Comparison of ENCODE assay signal across 8 cellular contexts in the genomic region with DNA sequence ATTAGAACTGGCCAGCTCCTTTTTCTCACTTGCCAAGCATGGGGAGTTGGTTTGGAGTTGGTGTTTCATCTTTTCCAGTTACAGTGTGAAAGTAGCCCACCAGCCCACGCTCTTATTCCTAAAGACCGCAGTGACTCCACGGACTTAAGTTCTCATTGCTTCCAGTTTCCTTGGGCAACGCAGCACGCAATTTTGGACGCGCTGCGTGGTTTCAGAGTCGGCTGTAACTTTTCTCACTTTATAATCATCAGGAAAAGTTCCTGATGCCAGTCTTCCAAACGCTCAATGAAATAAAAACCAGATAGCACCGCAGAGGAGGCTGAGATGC. TPM values are rescaled to one million over a fixed set of nuclear protein-coding genes. Genes with fewer than 3 reads are reported as not detected.
DNase-seq lines count a peak whose midpoint lies in the region; ATAC-seq and TF ChIP-seq lines count a peak whose summit lies in the region.

No MANE protein-coding gene starts in this region.

- intact Hi-C loops in ascending aorta (cut with DNase I) = loop anchor here (1.0 to 5.0 kb wide), 4 partner anchors 30 to 1325 kb away; a partner anchor contains a TSS

- H3K36me3 ChIP-seq in BE2C (no peaks in the 10 kb centered on the region; the same call in 1 of the 2 replicates), ascending aorta (peaks cover 7 to 10% of the 10 kb centered on the region in 2 donors)

- DNase-seq in BE2C (no peak), Kasumi-1 (lab: John Stamatoyannopoulos, UW) (peak; percentile 48 to 73), ascending aorta (ENCODE audit: low spot score in 2 of 2) (peak in 1 of 2 donors; percentile 68), iris pigment epithelial cell (ENCODE audit: low read depth) (peak; percentile 69), NCI-H2171 treated with DMSO at 0.1 percent for 48 hours (lab: John Stamatoyannopoulos, UW) (no peak), GM19238 (ENCODE audit: insufficient read length, low spot score) (no peak)
- peak; percentile 26 for DNase-seq in stimulated activated CD4-positive, alpha-beta T cell treated with anti-CD3 and anti-CD28 coated beads, Interleukin-4, amount 100 ng/mL, for 1 hour

- ATAC-seq in GM19452 (IDR thresholded peaks at IDR 0.05; ENCODE audit: unreplicated experiment) = peak; percentile 3

- H3K9me3 ChIP-seq in BE2C (no peaks in the 10 kb centered on the region), ascending aorta (no peaks in the 10 kb centered on the region)

- no peaks in the 10 kb centered on the region for H3K27me3 ChIP-seq in BE2C
- no peaks in the 10 kb centered on the region for H3K27me3 ChIP-seq in ascending aorta

- H3K4me1 ChIP-seq in BE2C (no peaks in the 10 kb centered on the region), ascending aorta (no peaks in the 10 kb centered on the region)

- H3K4me3 ChIP-seq in BE2C (ENCODE audit: low read depth, low read length) = peak overlapping the region; percentile 86
- H3K4me3 ChIP-seq in ascending aorta = peak overlapping the region; percentile 73 to 95

- peak overlapping the region; percentile 88 to 97 for H3K27ac ChIP-seq in ascending aorta

- TF ChIP-seq CTCF in BE2C (IDR thresholded peaks at IDR 0.05; ENCODE audit: low read depth, low read length) (no peak), ascending aorta (IDR thresholded peaks at IDR 0.05) (no peak)

RNA-seq across cellular contexts. Expression of a gene that starts 0.4 kb away (rescaled TPM):
- 16.8 TPM for polyA plus RNA-seq in BE2C (2012; ENCODE audit: insufficient read depth, insufficient read length, low read depth)
- total RNA-seq in ascending aorta = 10.5 TPM

RNA-seq across cellular contexts. Expression of a gene that starts 29.7 kb away (rescaled TPM):
- polyA plus RNA-seq in BE2C (2012; ENCODE audit: insufficient read depth, insufficient read length, low read depth) = 2.3 TPM
- total RNA-seq in ascending aorta = 40.9 TPM

Comparison
In these comparisons a context has a peak if more than half of its experiments do, and no peak if none do; other contexts are left out.
1. DNase-seq: peak in Kasumi-1 (2 of 2), iris pigment epithelial cell (single experiment) and stimulated activated CD4-positive, alpha-beta T cell treated with anti-CD3 and anti-CD28 coated beads, Interleukin-4, amount 100 ng/mL, for 1 hour (single experiment); none in BE2C (single experiment), NCI-H2171 treated with DMSO at 0.1 percent for 48 hours (single experiment) and GM19238 (single experiment).